ENCODE assay signal across 13 cellular contexts in the genomic region with DNA sequence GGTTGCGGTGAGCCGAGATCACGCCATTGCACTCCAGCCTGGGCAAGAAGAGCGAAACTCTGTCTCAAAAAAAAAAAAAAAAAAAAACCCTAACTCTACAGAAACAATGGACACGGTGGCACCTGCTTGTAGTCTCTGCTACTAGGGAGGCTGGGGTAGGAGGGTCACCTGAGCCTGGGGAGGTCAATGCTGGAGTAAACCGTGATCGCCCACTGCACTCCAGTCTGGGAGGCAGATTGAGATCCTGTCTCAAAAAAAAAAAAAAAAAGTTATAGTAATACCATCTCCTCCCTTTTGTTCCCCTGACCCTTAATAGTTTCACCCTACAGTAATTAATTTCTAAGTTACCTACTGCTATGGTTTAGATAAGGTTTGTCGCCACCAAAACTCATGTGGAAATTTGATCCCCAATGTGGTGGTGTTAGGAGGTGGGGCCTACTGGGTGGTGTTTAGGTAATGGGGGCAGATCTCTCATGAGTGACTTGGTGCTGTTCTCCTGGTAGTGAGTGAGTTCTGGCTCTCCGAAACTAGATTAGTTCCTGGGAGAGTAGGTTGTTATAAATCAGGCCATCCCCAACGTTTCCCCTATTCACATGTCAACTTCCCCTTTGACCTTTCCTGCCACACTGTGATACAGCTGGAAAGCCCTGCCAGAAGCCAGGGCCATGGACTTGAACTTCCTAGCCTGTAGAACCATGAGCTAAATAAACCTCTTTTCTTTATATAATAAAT.
"Had no signal": no experiment of that assay in that cellular context is flagged by ENCODE, and none has a peak within 500 bp of the region (broad histone marks: within the 10 kb centered on the region; RNA-seq: fewer than 3 reads in every experiment).

No MANE protein-coding gene starts in this region.

- H3K27me3 ChIP-seq: adrenal gland, cardiac muscle cell, tibial artery, vagina had no signal

- DNase-seq: activated CD4-positive, alpha-beta T cell treated with anti-CD3 and anti-CD28 coated beads, Interleukin-2, amount 50 U/mL, for 1 hour; activated naive CD4-positive, alpha-beta T cell treated with anti-CD3 and anti-CD28 coated beads, Interleukin-2, amount 10 ng/mL, durations not matched to agents 7 days and 5 days; activated T-cell treated with anti-CD3 and anti-CD28 coated beads for 4 hours; hippocampal formation; stimulated activated CD4-positive, alpha-beta T cell treated with anti-CD3 and anti-CD28 coated beads, Interleukin-2, amount 100 ng/mL, for 24 hours; T-helper 17 cell; tibial artery had no signal

- H3K9me3 ChIP-seq: adrenal gland, psoas muscle, tibial artery, vagina had no signal

- H3K27me3 Mint-ChIP-seq: activated naive CD4-positive, alpha-beta T cell treated with anti-CD3 and anti-CD28 coated beads, Interleukin-2, amount 10 ng/mL, durations not matched to agents 7 days and 5 days; T-helper 17 cell had no signal

- H3K4me1 ChIP-seq: adrenal gland had no signal

- H3K4me3 ChIP-seq: adrenal gland, cardiac muscle cell, psoas muscle, tibial artery, vagina had no signal

- H3K27ac ChIP-seq: adrenal gland, cardiac muscle cell, psoas muscle, tibial artery, vagina had no signal

- H3K27ac Mint-ChIP-seq: activated naive CD4-positive, alpha-beta T cell treated with anti-CD3 and anti-CD28 coated beads, Interleukin-2, amount 10 ng/mL, durations not matched to agents 7 days and 5 days; T-helper 17 cell had no signal

- H3K9me3 Mint-ChIP-seq: activated naive CD4-positive, alpha-beta T cell treated with anti-CD3 and anti-CD28 coated beads, Interleukin-2, amount 10 ng/mL, durations not matched to agents 7 days and 5 days; nephron had no signal

- ATAC-seq: sciatic nerve, T-helper 17 cell had no signal

- H3K36me3 ChIP-seq: adrenal gland, cardiac muscle cell, vagina had no signal

- H3K4me3 Mint-ChIP-seq: activated naive CD4-positive, alpha-beta T cell treated with anti-CD3 and anti-CD28 coated beads, Interleukin-2, amount 10 ng/mL, durations not matched to agents 7 days and 5 days; nephron; T-helper 17 cell had no signal
